8 cellular contexts compared by ENCODE assay signal in the genomic region with DNA sequence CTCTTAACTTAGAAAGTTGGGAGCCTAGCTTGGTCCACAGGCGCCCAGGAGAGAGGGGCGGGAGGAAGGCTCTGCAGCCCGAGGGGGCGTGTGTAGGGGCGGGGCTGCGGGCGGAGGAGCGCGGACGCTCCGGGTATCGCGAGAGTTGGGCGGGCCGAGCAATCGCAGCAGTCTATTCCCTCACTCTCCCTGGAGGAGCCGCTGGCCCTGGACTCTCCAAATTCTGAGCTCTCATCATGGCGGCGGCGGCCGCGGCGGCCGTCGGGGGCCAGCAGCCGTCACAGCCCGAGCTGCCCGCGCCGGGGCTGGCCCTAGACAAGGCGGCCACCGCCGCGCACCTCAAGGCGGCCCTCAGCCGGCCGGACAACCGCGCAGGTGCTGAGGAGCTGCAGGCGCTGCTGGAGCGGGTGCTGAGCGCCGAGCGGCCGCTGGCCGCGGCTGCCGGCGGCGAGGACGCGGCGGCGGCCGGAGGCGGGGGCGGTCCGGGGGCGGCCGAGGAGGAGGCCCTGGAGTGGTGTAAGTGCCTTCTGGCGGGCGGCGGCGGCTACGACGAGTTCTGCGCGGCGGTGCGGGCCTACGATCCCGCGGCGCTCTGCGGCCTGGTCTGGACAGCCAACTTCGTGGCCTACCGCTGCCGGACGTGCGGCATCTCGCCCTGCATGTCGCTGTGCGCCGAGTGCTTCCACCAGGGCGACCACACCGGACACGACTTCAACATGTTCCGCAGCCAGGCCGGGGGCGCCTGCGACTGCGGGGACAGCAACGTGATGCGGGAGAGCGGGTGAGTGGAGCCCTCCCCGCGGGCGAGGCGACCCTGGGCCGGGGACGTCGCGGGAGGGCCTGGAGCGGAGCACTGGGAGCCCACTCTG. TPM values are rescaled to one million over a fixed set of nuclear protein-coding genes. Genes with fewer than 3 reads are reported as not detected.
A peak's percentile ranks its signal among the peaks of the same experiment; 100 is the strongest.
DNase-seq lines count a peak whose midpoint lies in the region; ATAC-seq and TF ChIP-seq lines count a peak whose summit lies in the region.

A gene with protein sequence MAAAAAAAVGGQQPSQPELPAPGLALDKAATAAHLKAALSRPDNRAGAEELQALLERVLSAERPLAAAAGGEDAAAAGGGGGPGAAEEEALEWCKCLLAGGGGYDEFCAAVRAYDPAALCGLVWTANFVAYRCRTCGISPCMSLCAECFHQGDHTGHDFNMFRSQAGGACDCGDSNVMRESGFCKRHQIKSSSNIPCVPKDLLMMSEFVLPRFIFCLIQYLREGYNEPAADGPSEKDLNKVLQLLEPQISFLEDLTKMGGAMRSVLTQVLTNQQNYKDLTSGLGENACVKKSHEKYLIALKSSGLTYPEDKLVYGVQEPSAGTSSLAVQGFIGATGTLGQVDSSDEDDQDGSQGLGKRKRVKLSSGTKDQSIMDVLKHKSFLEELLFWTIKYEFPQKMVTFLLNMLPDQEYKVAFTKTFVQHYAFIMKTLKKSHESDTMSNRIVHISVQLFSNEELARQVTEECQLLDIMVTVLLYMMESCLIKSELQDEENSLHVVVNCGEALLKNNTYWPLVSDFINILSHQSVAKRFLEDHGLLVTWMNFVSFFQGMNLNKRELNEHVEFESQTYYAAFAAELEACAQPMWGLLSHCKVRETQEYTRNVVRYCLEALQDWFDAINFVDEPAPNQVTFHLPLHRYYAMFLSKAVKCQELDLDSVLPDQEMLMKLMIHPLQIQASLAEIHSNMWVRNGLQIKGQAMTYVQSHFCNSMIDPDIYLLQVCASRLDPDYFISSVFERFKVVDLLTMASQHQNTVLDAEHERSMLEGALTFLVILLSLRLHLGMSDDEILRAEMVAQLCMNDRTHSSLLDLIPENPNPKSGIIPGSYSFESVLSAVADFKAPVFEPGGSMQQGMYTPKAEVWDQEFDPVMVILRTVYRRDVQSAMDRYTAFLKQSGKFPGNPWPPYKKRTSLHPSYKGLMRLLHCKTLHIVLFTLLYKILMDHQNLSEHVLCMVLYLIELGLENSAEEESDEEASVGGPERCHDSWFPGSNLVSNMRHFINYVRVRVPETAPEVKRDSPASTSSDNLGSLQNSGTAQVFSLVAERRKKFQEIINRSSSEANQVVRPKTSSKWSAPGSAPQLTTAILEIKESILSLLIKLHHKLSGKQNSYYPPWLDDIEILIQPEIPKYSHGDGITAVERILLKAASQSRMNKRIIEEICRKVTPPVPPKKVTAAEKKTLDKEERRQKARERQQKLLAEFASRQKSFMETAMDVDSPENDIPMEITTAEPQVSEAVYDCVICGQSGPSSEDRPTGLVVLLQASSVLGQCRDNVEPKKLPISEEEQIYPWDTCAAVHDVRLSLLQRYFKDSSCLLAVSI (N-terminal part only) (plus strand): TSS at position 183 of the 869 bp plus-strand sequence. CDS start 54 bp downstream, at position 237.

- CTCF ChIA-PET in Panc1 (lab: Charles Lee) = interaction anchor here (0.6 to 2.5 kb wide), 3 partner anchors 26 to 101 kb away, joined by 3 to 13 read pairs (median 9); no protein-coding TSS in a partner anchor

- TF ChIP-seq CTCF in Panc1 (IDR thresholded peaks at IDR 0.05) = no peak; the same call in 1 of the 2 replicates

- peak within 1 kb of the TSS; percentile 80 to 95 (median 92) for H3K4me3 Mint-ChIP-seq in IgD-negative memory B cell
- peak within 1 kb of the TSS; percentile 89 for H3K4me3 Mint-ChIP-seq in activated T-cell treated with anti-CD3 and anti-CD28 coated beads, Interleukin-2, amount 50 U/mL, for 4 hours

- intact Hi-C loops in Panc1 (cut with micrococcal nuclease; ENCODE audit: unreplicated experiment) = loop anchor here (5.0 kb wide), 2 partner anchors 50 to 100 kb away; no protein-coding TSS in a partner anchor

- peak within 1 kb of the TSS; percentile 68 for H3K9ac ChIP-seq in muscle layer of colon (ENCODE audit: low read length)

- H3K36me3 ChIP-seq in Panc1 (ENCODE audit: control insufficient read depth, insufficient read depth, low read length) = no peaks in the 10 kb centered on the region
- H3K36me3 ChIP-seq in esophagus (ENCODE audit: control insufficient read depth in 2 of 2, insufficient read depth in 2 of 2, low read length in 1 of 2) = no peaks in the 10 kb centered on the region
- no peaks in the 10 kb centered on the region for H3K36me3 ChIP-seq in muscle layer of colon (ENCODE audit: insufficient read depth, low read length)

- H3K27me3 Mint-ChIP-seq in IgD-negative memory B cell = no peaks in the 10 kb centered on the region
- H3K27me3 Mint-ChIP-seq in activated T-cell treated with anti-CD3 and anti-CD28 coated beads, Interleukin-2, amount 50 U/mL, for 4 hours (ENCODE audit: low read depth) = no peaks in the 10 kb centered on the region

- H3K4me1 Mint-ChIP-seq in IgD-negative memory B cell = peaks cover 28 to 45% (median 29%) of the 10 kb centered on the region in 3 donors
- H3K4me1 Mint-ChIP-seq in activated T-cell treated with anti-CD3 and anti-CD28 coated beads, Interleukin-2, amount 50 U/mL, for 4 hours (ENCODE audit: low read depth) = peaks cover 60% of the 10 kb centered on the region

- no TSS peak for BruUV-seq in Panc1 (replicated peaks; lab: Mats Ljungman, UMichigan)

- H3K9me3 ChIP-seq in Panc1 (ENCODE audit: control insufficient read depth, insufficient read depth, low read depth, low read length) (no peaks in the 10 kb centered on the region), esophagus (ENCODE audit: control insufficient read depth in 2 of 2, insufficient read depth in 1 of 2, low read depth in 1 of 2, low read length in 1 of 2) (no peaks in the 10 kb centered on the region), muscle layer of colon (ENCODE audit: low read length) (no peaks in the 10 kb centered on the region)

- H3K4me3 ChIP-seq in Panc1 (ENCODE audit: low read depth in 2 of 2, low read length in 2 of 2) (peak within 1 kb of the TSS; percentile 60 to 81), esophagus (ENCODE audit: low read depth in 1 of 2, low read length in 2 of 2) (peak within 1 kb of the TSS; percentile 84 to 97), muscle layer of colon (ENCODE audit: low read depth in 1 of 2, low read length in 2 of 2) (peak within 1 kb of the TSS; percentile 92)

- H3K27ac ChIP-seq in Panc1 (ENCODE audit: low read length) (peak within 1 kb of the TSS; percentile 26; the same call in 1 of the 2 replicates), esophagus (ENCODE audit: low read depth in 2 of 2, low read length in 1 of 2) (peak within 1 kb of the TSS; percentile 79 to 88), muscle layer of colon (ENCODE audit: low read depth, low read length) (peak within 1 kb of the TSS; percentile 92)

- H3K9me3 Mint-ChIP-seq in IgD-negative memory B cell = no peaks in the 10 kb centered on the region
- H3K9me3 Mint-ChIP-seq in activated T-cell treated with anti-CD3 and anti-CD28 coated beads, Interleukin-2, amount 50 U/mL, for 4 hours = no peaks in the 10 kb centered on the region

- peaks cover 1% of the 10 kb centered on the region for H3K36me3 Mint-ChIP-seq in IgD-negative memory B cell
- peaks cover 6% of the 10 kb centered on the region for H3K36me3 Mint-ChIP-seq in activated T-cell treated with anti-CD3 and anti-CD28 coated beads, Interleukin-2, amount 50 U/mL, for 4 hours (ENCODE audit: insufficient read depth)

- 1% methylated on average over 90 to 104 of the region's 104 CpGs for WGBS in esophagus, 2 donors

- POLR2A ChIA-PET in Panc1 (lab: Charles Lee) = interaction anchor here (0.6 to 0.7 kb wide), 3 partner anchors 48 to 320 kb away, joined by 3 to 10 read pairs (median 3); no protein-coding TSS in a partner anchor

- DNase-seq in DMS153 (lab: John Stamatoyannopoulos, UW) (peak; percentile 73), Panc1 (ENCODE audit: low read depth, low spot score) (peak; percentile 54)
- peak; percentile 89 for DNase-seq in activated T-cell treated with anti-CD3 and anti-CD28 coated beads, Interleukin-2, amount 50 U/mL, for 4 hours
- DNase-seq in stimulated activated CD8-positive, alpha-beta memory T cell treated with anti-CD3 and anti-CD28 coated beads, Interleukin-7, amount 100 ng/mL, for 1 hour (ENCODE audit: low read depth in 2 of 2) = peak; percentile 80 to 82

- H3K4me1 ChIP-seq in Panc1 (ENCODE audit: control insufficient read depth, insufficient read depth, low read length) (peaks cover 20% of the 10 kb centered on the region), esophagus (ENCODE audit: control insufficient read depth in 2 of 2, insufficient read depth in 2 of 2, low read length in 1 of 2) (peaks cover 0 to 3% of the 10 kb centered on the region in 2 donors), muscle layer of colon (ENCODE audit: insufficient read depth, low read length) (peaks cover 42% of the 10 kb centered on the region)

- peak; percentile 84 for ATAC-seq in GM21529 (IDR thresholded peaks at IDR 0.05; ENCODE audit: unreplicated experiment)
- ATAC-seq in Panc1 = peak; percentile 92
- peak; percentile 80 to 82 for ATAC-seq in activated T-cell treated with anti-CD3 and anti-CD28 coated beads, Interleukin-2, amount 50 U/mL, for 4 hours

- peak within 1 kb of the TSS; percentile 43 to 94 (median 93) for H3K27ac Mint-ChIP-seq in IgD-negative memory B cell

- H3K27me3 ChIP-seq in Panc1 (ENCODE audit: control insufficient read depth, insufficient read depth, low read length) (no peaks in the 10 kb centered on the region), esophagus (ENCODE audit: control insufficient read depth in 1 of 2, insufficient read depth in 2 of 2, low read length in 2 of 2) (no peaks in the 10 kb centered on the region), muscle layer of colon (ENCODE audit: control insufficient read depth in 1 of 2, insufficient read depth in 2 of 2, low read length in 2 of 2) (no peaks in the 10 kb centered on the region)

- in situ Hi-C loops in Panc1 (cut with HindIII; ENCODE audit: low pct_unique_long_range_greater_than_20kb, low sequenced_read_pairs) = no loop called here

RNA-seq across cellular contexts. Expression of the gene that starts here (rescaled TPM):
- polyA plus RNA-seq in IgD-negative memory B cell (5.4 TPM), esophagus (1 to 10 TPM; 9.8 TPM)
- 27.9 TPM for total RNA-seq in Panc1 (2021; ENCODE audit: unreplicated experiment)
- polyA plus RNA-seq in Panc1 (2012; ENCODE audit: insufficient read length) = 6.3 TPM
- total RNA-seq in activated T-cell treated with anti-CD3 and anti-CD28 coated beads, Interleukin-2, amount 50 U/mL, for 4 hours = 10 to 100 TPM; 18.2 to 21.1 (median 19.8) TPM

Comparison
In these comparisons a context has a peak if more than half of its experiments do, and no peak if none do; other contexts are left out.
1. Peak in every context shown above with its lines: DNase-seq, ATAC-seq, H3K4me3 ChIP-seq and H3K27ac ChIP-seq.
2. H3K27ac ChIP-seq: peak in every context shown above with its lines; median percentile 92 in muscle layer of colon; 84 in esophagus; 26 in Panc1.